Comparison of ENCODE assay signal across 8 cellular contexts in genomic region chr7:5692845-5693278, GRCh38.
A peak's percentile ranks its signal among the peaks of the same experiment; 100 is the strongest.
DNase-seq lines count a peak whose midpoint lies in the region; ATAC-seq and TF ChIP-seq lines count a peak whose summit lies in the region.

No MANE protein-coding gene starts in this region.

- peaks cover 50% of the 10 kb centered on the region for H3K36me3 Mint-ChIP-seq in stimulated activated effector memory CD8-positive, alpha-beta T cell treated with anti-CD3 and anti-CD28 coated beads, Interleukin-12 subunit alpha, Interleukin-12 subunit beta, amount 100 ng/mL, for 72 hours
- peaks cover 36% of the 10 kb centered on the region for H3K36me3 Mint-ChIP-seq in activated T-helper 1 cell treated with anti-CD3 and anti-CD28 coated beads, Interleukin-12 subunit alpha, Interleukin-12 subunit beta, Interleukin-2, Interleukin-4 antibody, amounts not matched to agents 30 ng/mL and 10 ng/mL and 1 ng/mL, durations not matched to agents 14 hours and 24 hours and 36 hours (ENCODE audit: low read depth)

- DNase-seq in right atrium auricular region (ENCODE audit: low spot score) (no peak), Right ventricle myocardium superior (no peak), RPMI7951 (ENCODE audit: low read depth) (peak; percentile 72), epithelial cell of prostate (ENCODE audit: low read depth, low spot score) (no peak), NCI-H524 (lab: John Stamatoyannopoulos, UW) (no peak), ovary (no peak)
- no peak for DNase-seq in stimulated activated effector memory CD8-positive, alpha-beta T cell treated with anti-CD3 and anti-CD28 coated beads, Interleukin-12 subunit alpha, Interleukin-12 subunit beta, amount 100 ng/mL, for 72 hours (ENCODE audit: low spot score in 2 of 2)
- no peak for DNase-seq in activated T-helper 1 cell treated with anti-CD3 and anti-CD28 coated beads, Interleukin-12 subunit alpha, Interleukin-12 subunit beta, Interleukin-2, Interleukin-4 antibody, amounts not matched to agents 30 ng/mL and 10 ng/mL and 1 ng/mL, durations not matched to agents 14 hours and 24 hours and 36 hours (ENCODE audit: low spot score)

- WGBS in ovary, 3 donors = 29 to 35% (median 32%) methylated on average over 7 of the region's 7 CpGs

- intact Hi-C loops in Right ventricle myocardium superior (cut with DNase I) = loop anchor here (10.0 kb wide), 1 partner anchor 338 kb away; no protein-coding TSS in a partner anchor
- intact Hi-C loops in activated T-helper 1 cell treated with anti-CD3 and anti-CD28 coated beads, Interleukin-12 subunit alpha, Interleukin-12 subunit beta, Interleukin-2, Interleukin-4 antibody, amounts not matched to agents 30 ng/mL and 10 ng/mL and 1 ng/mL, durations not matched to agents 14 hours and 24 hours and 36 hours (cut with micrococcal nuclease) = no loop called here
- intact Hi-C loops in ovary (cut with DNase I) = no loop called here

- no peak for TF ChIP-seq EP300 in ovary (IDR thresholded peaks at IDR 0.05)

- peaks cover 83% of the 10 kb centered on the region for H3K4me1 Mint-ChIP-seq in stimulated activated effector memory CD8-positive, alpha-beta T cell treated with anti-CD3 and anti-CD28 coated beads, Interleukin-12 subunit alpha, Interleukin-12 subunit beta, amount 100 ng/mL, for 72 hours
- peaks cover 94% of the 10 kb centered on the region for H3K4me1 Mint-ChIP-seq in activated T-helper 1 cell treated with anti-CD3 and anti-CD28 coated beads, Interleukin-12 subunit alpha, Interleukin-12 subunit beta, Interleukin-2, Interleukin-4 antibody, amounts not matched to agents 30 ng/mL and 10 ng/mL and 1 ng/mL, durations not matched to agents 14 hours and 24 hours and 36 hours (ENCODE audit: low read depth)

- H3K27ac Mint-ChIP-seq in stimulated activated effector memory CD8-positive, alpha-beta T cell treated with anti-CD3 and anti-CD28 coated beads, Interleukin-12 subunit alpha, Interleukin-12 subunit beta, amount 100 ng/mL, for 72 hours = no peak overlapping the region
- no peak overlapping the region for H3K27ac Mint-ChIP-seq in activated T-helper 1 cell treated with anti-CD3 and anti-CD28 coated beads, Interleukin-12 subunit alpha, Interleukin-12 subunit beta, Interleukin-2, Interleukin-4 antibody, amounts not matched to agents 30 ng/mL and 10 ng/mL and 1 ng/mL, durations not matched to agents 14 hours and 24 hours and 36 hours

- peaks cover 0 to 100% of the 10 kb centered on the region in 2 donors for H3K4me1 ChIP-seq in right atrium auricular region
- H3K4me1 ChIP-seq in ovary (ENCODE audit: insufficient read depth) = peaks cover 56% of the 10 kb centered on the region

- no peaks in the 10 kb centered on the region for H3K9me3 ChIP-seq in right atrium auricular region
- H3K9me3 ChIP-seq in ovary = no peaks in the 10 kb centered on the region

- H3K9me3 Mint-ChIP-seq in stimulated activated effector memory CD8-positive, alpha-beta T cell treated with anti-CD3 and anti-CD28 coated beads, Interleukin-12 subunit alpha, Interleukin-12 subunit beta, amount 100 ng/mL, for 72 hours = no peaks in the 10 kb centered on the region
- H3K9me3 Mint-ChIP-seq in activated T-helper 1 cell treated with anti-CD3 and anti-CD28 coated beads, Interleukin-12 subunit alpha, Interleukin-12 subunit beta, Interleukin-2, Interleukin-4 antibody, amounts not matched to agents 30 ng/mL and 10 ng/mL and 1 ng/mL, durations not matched to agents 14 hours and 24 hours and 36 hours = no peaks in the 10 kb centered on the region

- peak overlapping the region; percentile 34 for H3K4me3 Mint-ChIP-seq in stimulated activated effector memory CD8-positive, alpha-beta T cell treated with anti-CD3 and anti-CD28 coated beads, Interleukin-12 subunit alpha, Interleukin-12 subunit beta, amount 100 ng/mL, for 72 hours
- no peak overlapping the region for H3K4me3 Mint-ChIP-seq in activated T-helper 1 cell treated with anti-CD3 and anti-CD28 coated beads, Interleukin-12 subunit alpha, Interleukin-12 subunit beta, Interleukin-2, Interleukin-4 antibody, amounts not matched to agents 30 ng/mL and 10 ng/mL and 1 ng/mL, durations not matched to agents 14 hours and 24 hours and 36 hours

- no peaks in the 10 kb centered on the region for H3K27me3 ChIP-seq in right atrium auricular region
- H3K27me3 ChIP-seq in ovary = no peaks in the 10 kb centered on the region

- H3K27ac ChIP-seq in right atrium auricular region (peak overlapping the region; percentile 87 to 93), epithelial cell of prostate (peak overlapping the region; percentile 98), ovary (peak overlapping the region in 1 of 2 donors; percentile 71)

- peaks cover 34% of the 10 kb centered on the region for H3K27me3 Mint-ChIP-seq in activated T-helper 1 cell treated with anti-CD3 and anti-CD28 coated beads, Interleukin-12 subunit alpha, Interleukin-12 subunit beta, Interleukin-2, Interleukin-4 antibody, amounts not matched to agents 30 ng/mL and 10 ng/mL and 1 ng/mL, durations not matched to agents 14 hours and 24 hours and 36 hours (ENCODE audit: insufficient read depth)

- TF ChIP-seq POLR2A in ovary (IDR thresholded peaks at IDR 0.05) = no peak

- peaks cover 4% of the 10 kb centered on the region for H3K36me3 ChIP-seq in right atrium auricular region
- H3K36me3 ChIP-seq in ovary = no peaks in the 10 kb centered on the region

- ATAC-seq in Right ventricle myocardium superior (ENCODE audit: poor library complexity) = no peak
- no peak for ATAC-seq in stimulated activated effector memory CD8-positive, alpha-beta T cell treated with anti-CD3 and anti-CD28 coated beads, Interleukin-12 subunit alpha, Interleukin-12 subunit beta, amount 100 ng/mL, for 72 hours

- no peak for TF ChIP-seq CTCF in right atrium auricular region (IDR thresholded peaks at IDR 0.05)
- no peak for TF ChIP-seq CTCF in ovary (IDR thresholded peaks at IDR 0.05)

- H3K4me3 ChIP-seq in right atrium auricular region (peak overlapping the region; percentile 37 to 39), ovary (no peak overlapping the region)
